In the genomic region with DNA sequence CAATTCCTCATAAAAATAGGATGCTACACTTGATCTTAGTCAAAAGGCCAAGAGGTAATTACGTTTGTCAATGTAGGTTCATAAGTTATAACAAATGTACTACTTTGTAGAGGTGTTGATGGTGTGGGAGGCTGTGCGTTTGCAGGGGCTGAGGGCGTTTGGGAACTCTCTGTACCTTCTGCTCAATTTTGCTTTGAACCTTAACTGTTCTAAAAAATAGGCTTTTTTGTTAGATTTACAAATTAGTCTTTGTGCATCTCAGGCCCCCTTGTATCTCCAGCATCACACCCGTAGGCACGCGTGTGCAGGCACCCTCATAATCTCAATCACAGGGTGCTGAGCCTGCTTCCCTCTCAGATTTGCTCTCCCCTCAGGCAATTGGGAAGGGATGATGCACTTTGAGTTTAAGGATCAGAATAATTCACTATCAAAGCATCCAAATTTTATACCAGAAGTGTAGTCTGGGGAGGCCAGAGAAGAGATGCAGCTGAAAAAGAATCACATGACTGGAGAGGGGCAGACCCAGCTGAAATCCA, we compare ENCODE assay signal across 1 cellular context.
TF ChIP-seq lines count a peak whose summit lies in the region.

No MANE protein-coding gene starts in this region.

TF ChIP-seq in GM23338, 12 proteins besides CTCF, POLR2A, EP300 and RAD21 (continued from another document):
- TF ChIP-seq, protein P1, sequence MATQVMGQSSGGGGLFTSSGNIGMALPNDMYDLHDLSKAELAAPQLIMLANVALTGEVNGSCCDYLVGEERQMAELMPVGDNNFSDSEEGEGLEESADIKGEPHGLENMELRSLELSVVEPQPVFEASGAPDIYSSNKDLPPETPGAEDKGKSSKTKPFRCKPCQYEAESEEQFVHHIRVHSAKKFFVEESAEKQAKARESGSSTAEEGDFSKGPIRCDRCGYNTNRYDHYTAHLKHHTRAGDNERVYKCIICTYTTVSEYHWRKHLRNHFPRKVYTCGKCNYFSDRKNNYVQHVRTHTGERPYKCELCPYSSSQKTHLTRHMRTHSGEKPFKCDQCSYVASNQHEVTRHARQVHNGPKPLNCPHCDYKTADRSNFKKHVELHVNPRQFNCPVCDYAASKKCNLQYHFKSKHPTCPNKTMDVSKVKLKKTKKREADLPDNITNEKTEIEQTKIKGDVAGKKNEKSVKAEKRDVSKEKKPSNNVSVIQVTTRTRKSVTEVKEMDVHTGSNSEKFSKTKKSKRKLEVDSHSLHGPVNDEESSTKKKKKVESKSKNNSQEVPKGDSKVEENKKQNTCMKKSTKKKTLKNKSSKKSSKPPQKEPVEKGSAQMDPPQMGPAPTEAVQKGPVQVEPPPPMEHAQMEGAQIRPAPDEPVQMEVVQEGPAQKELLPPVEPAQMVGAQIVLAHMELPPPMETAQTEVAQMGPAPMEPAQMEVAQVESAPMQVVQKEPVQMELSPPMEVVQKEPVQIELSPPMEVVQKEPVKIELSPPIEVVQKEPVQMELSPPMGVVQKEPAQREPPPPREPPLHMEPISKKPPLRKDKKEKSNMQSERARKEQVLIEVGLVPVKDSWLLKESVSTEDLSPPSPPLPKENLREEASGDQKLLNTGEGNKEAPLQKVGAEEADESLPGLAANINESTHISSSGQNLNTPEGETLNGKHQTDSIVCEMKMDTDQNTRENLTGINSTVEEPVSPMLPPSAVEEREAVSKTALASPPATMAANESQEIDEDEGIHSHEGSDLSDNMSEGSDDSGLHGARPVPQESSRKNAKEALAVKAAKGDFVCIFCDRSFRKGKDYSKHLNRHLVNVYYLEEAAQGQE (IDR thresholded peaks at IDR 0.05; ENCODE audit: unreplicated experiment): no peak
- TF ChIP-seq ZNF114 (CRISPR knock-in tag; IDR thresholded peaks at IDR 0.05) (no peak), POLR2AphosphoS5 (IDR thresholded peaks at IDR 0.05; ENCODE audit: low read depth) (no peak), JUNB (IDR thresholded peaks at IDR 0.05; ENCODE audit: unreplicated experiment) (no peak), CREB1 (CRISPR knock-in tag; IDR thresholded peaks at IDR 0.05; ENCODE audit: low read depth) (no peak)
TF ChIP-seq in GM23338: peak in this region for 0.
